In genomic region chr20:33490023-33490933, GRCh38 we compare ENCODE assay signal across 8 cellular contexts. TPM values are rescaled to one million over a fixed set of nuclear protein-coding genes. Genes with fewer than 3 reads are reported as not detected.
DNase-seq lines count a peak whose midpoint lies in the region; ATAC-seq and TF ChIP-seq lines count a peak whose summit lies in the region.

Gene CBFA2T2, plus strand, starts transcription at chr20:33490096. Its CDS starts 172 bp downstream, at chr20:33490268.

- H3K4me3 Mint-ChIP-seq in activated naive CD8-positive, alpha-beta T cell treated with anti-CD3 and anti-CD28 coated beads, Interleukin-2, amount 10 ng/mL, durations not matched to agents 7 days and 5 days, result peak within 1 kb of the TSS; percentile 89

- ATAC-seq in GM21619 (IDR thresholded peaks at IDR 0.05; ENCODE audit: unreplicated experiment), result peak; percentile 54
- peak; percentile 61 for ATAC-seq in activated naive CD8-positive, alpha-beta T cell treated with anti-CD3 and anti-CD28 coated beads, Interleukin-2, amount 10 ng/mL, durations not matched to agents 7 days and 5 days (ENCODE audit: low read depth)
- ATAC-seq in heart left ventricle, result peak; percentile 19 to 71 (median 54)

- H3K9me3 Mint-ChIP-seq in activated naive CD8-positive, alpha-beta T cell treated with anti-CD3 and anti-CD28 coated beads, Interleukin-2, amount 10 ng/mL, durations not matched to agents 7 days and 5 days, result no peaks in the 10 kb centered on the region

- H3K27ac ChIP-seq in heart left ventricle (peak within 1 kb of the TSS; percentile 66 to 99 (median 96)), prostate gland (peak within 1 kb of the TSS; percentile 97 to 98)

- no peaks in the 10 kb centered on the region for H3K9me3 ChIP-seq in heart left ventricle
- no peaks in the 10 kb centered on the region for H3K9me3 ChIP-seq in prostate gland

- H3K36me3 Mint-ChIP-seq in activated naive CD8-positive, alpha-beta T cell treated with anti-CD3 and anti-CD28 coated beads, Interleukin-2, amount 10 ng/mL, durations not matched to agents 7 days and 5 days, result no peaks in the 10 kb centered on the region

- H3K4me1 Mint-ChIP-seq in activated naive CD8-positive, alpha-beta T cell treated with anti-CD3 and anti-CD28 coated beads, Interleukin-2, amount 10 ng/mL, durations not matched to agents 7 days and 5 days, result peaks cover 5% of the 10 kb centered on the region

- intact Hi-C loops in heart left ventricle (cut with DNase I) (loop anchor here in 2 of 10 donors (2.0 to 5.0 kb wide), 3 partner anchors 65 to 117 kb away; no protein-coding TSS in a partner anchor), prostate gland (cut with DNase I) (no loop called here)

- DNase-seq in NCI-H1092 treated with DMSO at 0.1 percent for 48 hours (lab: John Stamatoyannopoulos, UW) (peak; percentile 78), NCI-H1092 (lab: John Stamatoyannopoulos, UW) (no peak), HuH-7.5 (ENCODE audit: low spot score) (peak; percentile 51), heart left ventricle (peak; percentile 70 to 86 (median 75)), prostate gland (ENCODE audit: low spot score) (no peak), kidney tubule cell (ENCODE audit: low spot score) (no peak)
- DNase-seq in activated naive CD8-positive, alpha-beta T cell treated with anti-CD3 and anti-CD28 coated beads, Interleukin-2, amount 10 ng/mL, durations not matched to agents 7 days and 5 days, result no peak

- peak in 1 of 12 donors; percentile 15 for TF ChIP-seq CTCF in heart left ventricle (IDR thresholded peaks at IDR 0.05)
- no peak for TF ChIP-seq CTCF in prostate gland (IDR thresholded peaks at IDR 0.05)

- H3K27ac Mint-ChIP-seq in activated naive CD8-positive, alpha-beta T cell treated with anti-CD3 and anti-CD28 coated beads, Interleukin-2, amount 10 ng/mL, durations not matched to agents 7 days and 5 days, result peak within 1 kb of the TSS; percentile 91

- WGBS in heart left ventricle, 4 donors, result 1 to 2% (median 1%) methylated on average over 14 to 105 of the region's 105 CpGs
- WGBS in prostate gland, result under 1% methylated on average over 81 of the region's 105 CpGs

- POLR2A ChIA-PET in activated naive CD8-positive, alpha-beta T cell treated with anti-CD3 and anti-CD28 coated beads, Interleukin-2, amount 10 ng/mL, durations not matched to agents 7 days and 5 days (lab: Charles Lee), result interaction anchor here (0.6 to 2.4 kb wide), 21 partner anchors 10 to 622 kb away, joined by 3 to 21 read pairs (median 4); partner anchors contain the start of genes ACTL10, CDK5RAP1, EIF2S2 and PXMP4

- H3K4me1 ChIP-seq in heart left ventricle (peaks cover 2 to 27% (median 17%) of the 10 kb centered on the region in 12 donors), prostate gland (replicated peaks) (no peaks in the 10 kb centered on the region)

- TF ChIP-seq POLR2A in heart left ventricle (IDR thresholded peaks at IDR 0.05), result no peak
- peak; percentile 8 for TF ChIP-seq POLR2A in prostate gland (IDR thresholded peaks at IDR 0.05)

- H3K36me3 ChIP-seq in heart left ventricle, result peaks cover 0 to 3% (median 0%) of the 10 kb centered on the region in 9 donors
- no peaks in the 10 kb centered on the region for H3K36me3 ChIP-seq in prostate gland

- no peaks in the 10 kb centered on the region for H3K27me3 Mint-ChIP-seq in activated naive CD8-positive, alpha-beta T cell treated with anti-CD3 and anti-CD28 coated beads, Interleukin-2, amount 10 ng/mL, durations not matched to agents 7 days and 5 days

- H3K27me3 ChIP-seq in heart left ventricle (no peaks in the 10 kb centered on the region), prostate gland (replicated peaks; ENCODE audit: insufficient read depth) (no peaks in the 10 kb centered on the region)

- H3K4me3 ChIP-seq in heart left ventricle, result peak within 1 kb of the TSS; percentile 70 to 99 (median 93)
- H3K4me3 ChIP-seq in prostate gland, result peak within 1 kb of the TSS; percentile 93 to 98

RNA-seq across cellular contexts. Expression of gene CBFA2T2, which starts in this region (rescaled TPM):
- 10 to 100 TPM; 27.7 to 28.4 TPM for total RNA-seq in activated naive CD8-positive, alpha-beta T cell treated with anti-CD3 and anti-CD28 coated beads, Interleukin-2, amount 10 ng/mL, durations not matched to agents 7 days and 5 days
- total RNA-seq in heart left ventricle (10 to 100 TPM in 5 of 9 donors, 1 to 10 TPM in 4; 7.4 to 15.0 (median 11.3) TPM), prostate gland (10 to 100 TPM; 40.3 to 54.6 TPM)
- 1 to 10 TPM; 4.6 to 6.5 TPM for polyA plus RNA-seq in heart left ventricle

Comparison
In these comparisons a context has a peak if more than half of its experiments do, and no peak if none do; other contexts are left out.
1. DNase-seq: peak in NCI-H1092 treated with DMSO at 0.1 percent for 48 hours (single experiment), HuH-7.5 (single experiment) and heart left ventricle (5 of 5); none in NCI-H1092 (single experiment), activated naive CD8-positive, alpha-beta T cell treated with anti-CD3 and anti-CD28 coated beads, Interleukin-2, amount 10 ng/mL, durations not matched to agents 7 days and 5 days (single experiment), prostate gland (single experiment) and kidney tubule cell (single experiment).
2. Peak in every context shown above with its lines, with median percentiles within 50 percentile points of each other: ATAC-seq.